ENCODE assay signal across 8 cellular contexts in the genomic region with DNA sequence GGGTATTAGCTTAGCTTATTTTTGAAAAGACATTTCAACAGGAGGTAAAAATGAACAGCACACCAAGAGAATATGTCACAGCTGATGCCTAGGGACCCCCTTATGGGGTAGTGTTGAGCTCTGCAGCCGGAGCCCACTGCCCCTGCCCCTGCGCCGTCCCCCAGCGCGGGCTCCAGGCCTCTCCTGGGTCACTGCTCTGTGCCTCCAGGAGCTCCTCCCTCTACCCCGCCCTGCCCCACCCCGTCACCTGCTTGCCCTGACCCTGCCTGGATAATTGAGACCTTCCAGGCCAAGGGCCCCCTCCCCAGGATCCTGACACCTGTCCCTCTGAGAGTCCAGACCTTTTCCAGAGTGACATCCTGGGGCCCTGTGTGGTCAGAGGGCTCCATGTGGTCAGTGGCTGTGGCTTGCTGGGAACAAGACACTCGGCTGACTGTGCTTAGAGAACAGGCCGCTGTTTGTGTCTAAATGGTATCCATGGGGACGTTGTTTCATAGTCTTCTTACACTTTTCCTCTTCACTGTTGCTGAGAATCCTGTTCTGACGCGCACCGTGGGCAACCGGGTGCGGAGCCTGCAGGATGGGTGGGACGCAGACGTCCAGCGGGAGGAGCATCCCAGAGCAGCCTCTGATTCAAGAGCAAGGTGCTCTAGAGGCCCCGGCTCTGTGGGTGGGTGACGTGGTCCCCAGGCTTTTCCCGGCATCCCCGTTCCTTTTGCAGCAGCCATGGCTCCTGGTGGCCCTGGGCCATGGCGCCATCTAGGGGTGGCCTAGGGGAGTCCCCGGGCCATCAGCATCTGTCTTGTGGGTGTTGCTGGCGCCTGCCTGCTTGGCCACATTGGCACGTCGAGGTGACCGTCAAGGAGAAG. TPM values are rescaled to one million over a fixed set of nuclear protein-coding genes. Genes with fewer than 3 reads are reported as not detected.
DNase-seq lines count a peak whose midpoint lies in the region; ATAC-seq, FAIRE-seq and TF ChIP-seq lines count a peak whose summit lies in the region.

No MANE protein-coding gene starts in this region.

- peak in 3 of 4 experiments; percentile 49 to 72 (median 53) for TF ChIP-seq CTCF in sigmoid colon (IDR thresholded peaks at IDR 0.05)

- no peaks in the 10 kb centered on the region for H3K36me3 ChIP-seq in sigmoid colon

- no peak for TF ChIP-seq EP300 in sigmoid colon (IDR thresholded peaks at IDR 0.05)

- H3K9me3 ChIP-seq in sigmoid colon = no peaks in the 10 kb centered on the region

- WGBS in sigmoid colon, 2 donors = 31 to 76% methylated on average over 28 of the region's 28 CpGs

- no peak overlapping the region for H3K4me3 ChIP-seq in sigmoid colon

- no peak for FAIRE-seq in GM12892 (lab: Jason Lieb, UNC)

- TF ChIP-seq POLR2A in sigmoid colon (IDR thresholded peaks at IDR 0.05) (no peak), GM12892 (IDR thresholded peaks at IDR 0.05; ENCODE audit: low read depth, low read length) (no peak)

- H3K27me3 ChIP-seq in sigmoid colon = no peaks in the 10 kb centered on the region

- H3K4me1 ChIP-seq in sigmoid colon = peaks cover 0 to 7% (median 6%) of the 10 kb centered on the region in 4 donors

- DNase-seq in CD1c-positive myeloid dendritic cell (ENCODE audit: extremely low spot score) (peak; percentile 67), NCI-H128 (lab: John Stamatoyannopoulos, UW; ENCODE audit: unreplicated experiment) (peak; percentile 7), Right ventricle myocardium superior (no peak), sigmoid colon (peak; percentile 72), GM12892 (ENCODE audit: insufficient read length) (no peak)
- DNase-seq in activated naive CD4-positive, alpha-beta T cell treated with Interleukin-2 at 50 U/mL for 16 hours = peak; percentile 69

- intact Hi-C loops in Right ventricle myocardium superior (cut with DNase I) = no loop called here
- intact Hi-C loops in sigmoid colon (cut with DNase I) = no loop called here

- ATAC-seq in Right ventricle myocardium superior (ENCODE audit: poor library complexity) (peak; percentile 65), HG03045 (IDR thresholded peaks at IDR 0.05; ENCODE audit: unreplicated experiment) (no peak), HG03354 (IDR thresholded peaks at IDR 0.05; ENCODE audit: poor library complexity, severe bottlenecking, unreplicated experiment) (no peak)

- H3K27ac ChIP-seq in sigmoid colon = no peak overlapping the region

RNA-seq across cellular contexts. Expression of gene WFIKKN1, which starts 20.0 kb away (rescaled TPM):
- total RNA-seq in Right ventricle myocardium superior = 0.13 TPM
- 1 to 10 TPM in 1 of 4 donors, under 1 TPM in 3; 0.27 to 1.4 (median 0.43) TPM for total RNA-seq in sigmoid colon
- polyA plus RNA-seq in sigmoid colon = under 1 TPM; 0.46 to 0.80 (median 0.60) TPM
- polyA plus RNA-seq in GM12892 (2012; ENCODE audit: missing spikeins) = not detected

RNA-seq across cellular contexts. Expression of gene RAB40C, which starts 20.9 kb away (rescaled TPM):
- 11.0 TPM for total RNA-seq in Right ventricle myocardium superior
- total RNA-seq in sigmoid colon = 10 to 100 TPM; 16.8 to 32.7 (median 17.9) TPM
- 10 to 100 TPM; 28.8 to 41.2 (median 38.3) TPM for polyA plus RNA-seq in sigmoid colon
- polyA plus RNA-seq in GM12892 (2012; ENCODE audit: missing spikeins) = 2.5 TPM

RNA-seq across cellular contexts. Expression of gene METTL26, which starts 25.4 kb away (rescaled TPM):
- total RNA-seq in Right ventricle myocardium superior (52.5 TPM), sigmoid colon (100 to 1,000 TPM; 101 to 163 (median 157) TPM)
- 100 to 1,000 TPM in 1 of 3 donors, 10 to 100 TPM in 2; 79.5 to 132 (median 87.1) TPM for polyA plus RNA-seq in sigmoid colon
- 44.1 TPM for polyA plus RNA-seq in GM12892 (2012; ENCODE audit: missing spikeins)

RNA-seq across cellular contexts. Expression of gene MCRIP2, which starts 30.9 kb away (rescaled TPM):
- 205 TPM for total RNA-seq in Right ventricle myocardium superior
- total RNA-seq in sigmoid colon = 10 to 100 TPM; 52.1 to 63.4 (median 55.6) TPM
- polyA plus RNA-seq in sigmoid colon = 100 to 1,000 TPM; 106 to 132 (median 131) TPM
- 17.0 TPM for polyA plus RNA-seq in GM12892 (2012; ENCODE audit: missing spikeins)

RNA-seq across cellular contexts. Expression of gene WDR90, which starts 38.4 kb away (rescaled TPM):
- total RNA-seq in Right ventricle myocardium superior (10.8 TPM), sigmoid colon (10 to 100 TPM in 3 of 4 donors, 1 to 10 TPM in 1; 6.6 to 37.1 (median 13.7) TPM)
- polyA plus RNA-seq in sigmoid colon = 10 to 100 TPM in 1 of 3 donors, 1 to 10 TPM in 2; 5.4 to 49.0 (median 7.2) TPM
- polyA plus RNA-seq in GM12892 (2012; ENCODE audit: missing spikeins) = 21.1 TPM

Comparison
In these comparisons a context has a peak if more than half of its experiments do, and no peak if none do; other contexts are left out.
1. DNase-seq: peak in CD1c-positive myeloid dendritic cell (single experiment), NCI-H128 (single experiment), activated naive CD4-positive, alpha-beta T cell treated with Interleukin-2 at 50 U/mL for 16 hours (single experiment) and sigmoid colon (single experiment); none in Right ventricle myocardium superior (single experiment) and GM12892 (single experiment).